9 cellular contexts compared by ENCODE assay signal in the genomic region with DNA sequence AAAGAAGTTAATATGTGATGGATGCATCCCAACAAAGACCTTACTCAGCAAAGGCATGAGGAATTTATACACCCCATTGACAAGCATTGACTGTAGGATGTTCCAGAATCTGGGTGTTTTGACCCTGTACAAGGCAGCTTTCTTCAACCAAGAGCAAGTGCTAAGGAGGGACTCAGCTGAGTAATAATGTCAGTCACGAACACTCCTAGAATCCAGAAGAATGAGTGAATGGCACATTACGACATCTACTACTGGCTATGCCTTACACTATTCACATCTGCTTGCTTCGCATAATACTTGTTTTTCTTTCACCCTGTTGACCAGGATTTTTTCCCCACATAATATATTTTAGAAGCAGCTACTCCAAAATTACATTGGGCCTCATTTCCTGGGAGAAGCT. TPM values are rescaled to one million over a fixed set of nuclear protein-coding genes. Genes with fewer than 3 reads are reported as not detected.
"Had no signal": no experiment of that assay in that cellular context is flagged by ENCODE, and none has a peak within 500 bp of the region (broad histone marks: within the 10 kb centered on the region; RNA-seq: fewer than 3 reads in every experiment).

No MANE protein-coding gene starts in this region.

- FAIRE-seq: H1, H54, K562 had no signal

- H3K4me2 ChIP-seq: GM23338 had no signal

- H2AFZ ChIP-seq: GM23338 had no signal

- H3K4me3 ChIP-seq: GM23338, K562 had no signal

- DNase-seq: H9, HCEC 1CT, IMR-90, KG1 had no signal

- ATAC-seq: GM23338, K562 had no signal

RNA-seq across cellular contexts. Expression of a gene that starts 42.5 kb away (rescaled TPM):
- total RNA-seq: GM23338, H1, H9, HT1080, IMR-90, K562 had no signal
- polyA plus RNA-seq: GM23338, H1, IMR-90, K562 had no signal
